In the genomic region with DNA sequence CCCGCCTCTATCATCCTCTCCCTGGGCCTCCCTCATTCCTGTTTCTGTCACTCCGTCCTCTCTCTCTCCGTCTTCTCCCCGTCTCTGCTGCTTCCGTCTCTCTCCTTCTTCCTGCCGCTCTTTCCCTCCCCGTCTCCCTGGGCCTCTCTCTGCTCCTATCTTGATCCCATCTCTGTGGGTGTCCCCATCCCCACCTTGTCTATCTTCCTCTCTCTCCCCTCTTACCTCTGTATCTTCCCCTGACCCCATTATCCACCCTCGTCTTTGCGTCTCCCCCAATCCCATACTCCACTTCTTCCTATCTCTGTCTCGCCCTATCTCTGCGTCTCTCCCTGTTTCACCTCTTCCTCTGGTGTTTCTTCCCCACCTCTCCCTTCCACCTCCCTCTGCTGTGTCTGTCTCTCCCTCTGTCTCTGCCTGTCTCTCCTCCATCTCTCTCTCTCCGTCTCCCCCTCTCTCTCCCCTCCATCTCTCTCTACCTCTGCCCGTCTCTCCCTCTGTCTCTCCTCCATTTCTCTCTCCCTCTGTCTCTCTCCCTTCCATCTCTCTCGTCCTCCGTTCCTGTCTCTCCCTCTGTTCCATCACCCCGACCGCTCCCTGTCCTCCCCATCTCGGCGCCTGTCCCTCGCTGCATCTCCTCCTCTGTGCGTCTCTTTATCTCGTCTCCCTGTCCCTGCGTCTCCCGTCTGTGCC, we compare ENCODE assay signal across 9 cellular contexts. TPM values are rescaled to one million over a fixed set of nuclear protein-coding genes. Genes with fewer than 3 reads are reported as not detected.
A peak's percentile ranks its signal among the peaks of the same experiment; 100 is the strongest.
DNase-seq lines count a peak whose midpoint lies in the region; ATAC-seq, FAIRE-seq and TF ChIP-seq lines count a peak whose summit lies in the region.
"Had no signal": no experiment of that assay in that cellular context is flagged by ENCODE, and none has a peak within 500 bp of the region (broad histone marks: within the 10 kb centered on the region; RNA-seq: fewer than 3 reads in every experiment).

No MANE protein-coding gene starts in this region.

- RAD21 ChIA-PET in GM12878 (lab: Charles Lee; ENCODE audit: unreplicated experiment) = no interaction called here

- DNase-seq in AG09309 (ENCODE audit: low read depth) (no peak), GM12878 (ENCODE audit: low read depth, low spot score) (no peak), posterior vena cava (ENCODE audit: low spot score) (no peak), NCI-H526 (lab: John Stamatoyannopoulos, UW) (no peak)

- H3K9me3 ChIP-seq in HEK293 (ENCODE audit: control insufficient read depth, insufficient read depth, low read depth, low read length) = no peaks in the 10 kb centered on the region
- no peaks in the 10 kb centered on the region for H3K9me3 ChIP-seq in GM12878 (replicated peaks; ENCODE audit: control insufficient read depth, insufficient read depth, low read length)
- H3K9me3 ChIP-seq in mucosa of stomach (ENCODE audit: control insufficient read depth, low read length) = no peaks in the 10 kb centered on the region

- H2AFZ ChIP-seq in GM12878 (ENCODE audit: control insufficient read depth, low read depth, low read length) = peak overlapping the region; percentile 33

- 32% methylated on average over 24 of the region's 24 CpGs for WGBS in GM12878 (ENCODE audit: insufficient coverage, insufficient replicate concordance, low lambda C conversion rate, missing lambda C conversion rate)

- TF ChIP-seq RAD21 in GM12878 (IDR thresholded peaks at IDR 0.05; ENCODE audit: insufficient read depth, low read depth, low read length) = no peak

- BruUV-seq in GM12878 (replicated peaks; lab: Mats Ljungman, UMichigan) = no TSS peak

- H3K27ac ChIP-seq in HEK293 (ENCODE audit: extremely low read depth, low read depth, low read length) (no peak overlapping the region), GM12878 (ENCODE audit: control insufficient read depth, insufficient read depth) (peak overlapping the region; percentile 11; the same call in 1 of the 2 replicates)

- in situ Hi-C loops in GM12878 (cut with MboI) = no loop called here

- POLR2A ChIA-PET in HEK293 (lab: Yijun Ruan, JAX) = no interaction called here
- POLR2A ChIA-PET in GM12878 (lab: Charles Lee) = no interaction called here

- SMC1A ChIA-PET in GM12878 (lab: Charles Lee; ENCODE audit: uncharacterized antibody, unreplicated experiment) = no interaction called here

- H3K4me1 ChIP-seq in HEK293 (ENCODE audit: control insufficient read depth, insufficient read depth, low read length) (peaks cover 12% of the 10 kb centered on the region), GM12878 (ENCODE audit: control insufficient read depth, insufficient read depth, low read length) (peaks cover 8% of the 10 kb centered on the region; the same call in 1 of the 2 replicates), mucosa of stomach (ENCODE audit: control insufficient read depth, insufficient read depth, low read length) (peaks cover 24% of the 10 kb centered on the region)

- TF ChIP-seq CTCF in AG09309 (IDR thresholded peaks at IDR 0.05; ENCODE audit: control insufficient read depth, insufficient read depth, low read depth, low read length, missing control alignments) = no peak
- TF ChIP-seq CTCF in HEK293 (tag by site-specific recombination; IDR thresholded peaks at IDR 0.05) = no peak
- no peak for TF ChIP-seq CTCF in GM12878 (IDR thresholded peaks at IDR 0.05 in 2 of 3, conservative IDR thresholded peaks at IDR 0.05 in 1 of 3; ENCODE audit: control insufficient read depth in 2 of 3, extremely low read depth in 1 of 3, insufficient read depth in 1 of 3, low read depth in 3 of 3, low read length in 3 of 3)

- CTCF ChIA-PET in HEK293 (lab: Yijun Ruan, JAX) = no interaction called here
- CTCF ChIA-PET in GM12878 (lab: Yijun Ruan, JAX) = no interaction called here

- no peak for FAIRE-seq in GM12878 (lab: Jason Lieb, UNC)
- FAIRE-seq: colon had no signal

- no peak for TF ChIP-seq EP300 in GM12878 (IDR thresholded peaks at IDR 0.05; ENCODE audit: borderline replicate concordance in 1 of 2, control insufficient read depth in 1 of 2, low read depth in 2 of 2, low read length in 2 of 2)

- H3K27me3 ChIP-seq in GM12878 (replicated peaks in 1 of 2; ENCODE audit: control insufficient read depth in 2 of 2, insufficient read depth in 2 of 2, low read length in 1 of 2) (peaks cover 13 to 14% of the 10 kb centered on the region in 2 experiments), mucosa of stomach (ENCODE audit: control insufficient read depth, insufficient read depth, low read length) (peaks cover 54% of the 10 kb centered on the region)

- H3K36me3 ChIP-seq in HEK293 (ENCODE audit: control insufficient read depth in 2 of 2, insufficient read depth in 1 of 2, low read length in 2 of 2) = no peaks in the 10 kb centered on the region
- H3K36me3 ChIP-seq in GM12878 (ENCODE audit: control insufficient read depth in 2 of 2, insufficient read depth in 2 of 2, low read length in 1 of 2) = no peaks in the 10 kb centered on the region
- no peaks in the 10 kb centered on the region for H3K36me3 ChIP-seq in mucosa of stomach (ENCODE audit: control insufficient read depth, insufficient read depth, low read length)

- no peaks in the 10 kb centered on the region for H4K20me1 ChIP-seq in GM12878 (ENCODE audit: control insufficient read depth, insufficient read depth)

- H3K9ac ChIP-seq in GM12878 (ENCODE audit: control insufficient read depth, insufficient read depth, low read length) (peak overlapping the region; percentile 64), mucosa of stomach (ENCODE audit: low read length) (peak overlapping the region; percentile 74)

- intact Hi-C loops in GM12878 (cut with micrococcal nuclease; ENCODE audit: unreplicated experiment) (no loop called here), posterior vena cava (cut with DNase I) (no loop called here)

- H3K4me2 ChIP-seq in GM12878 (ENCODE audit: control insufficient read depth, insufficient read depth) = peak overlapping the region; percentile 95

- peak overlapping the region; percentile 50 for H3K4me3 ChIP-seq in AG09309 (ENCODE audit: control insufficient read depth, low read depth, low read length)
- no peak overlapping the region for H3K4me3 ChIP-seq in HEK293 (ENCODE audit: low read depth, low read length)
- peak overlapping the region; percentile 74 for H3K4me3 ChIP-seq in GM12878
- H3K4me3 ChIP-seq in mucosa of stomach (ENCODE audit: low read length) = peak overlapping the region; percentile 23

- H3K79me2 ChIP-seq in GM12878 (ENCODE audit: control insufficient read depth, insufficient read depth, low read length) = no peaks in the 10 kb centered on the region

- ATAC-seq in GM12878 (no peak), GM21447 (IDR thresholded peaks at IDR 0.05; ENCODE audit: unreplicated experiment) (no peak), HG02588 (IDR thresholded peaks at IDR 0.05; ENCODE audit: unreplicated experiment) (no peak)

- no peak for TF ChIP-seq POLR2A in GM12878 (IDR thresholded peaks at IDR 0.05; ENCODE audit: low read depth, low read length)

RNA-seq across cellular contexts. Expression of gene GRIN2D, which starts 4.3 kb away (rescaled TPM):
- 0.58 and 0.83 TPM in 2 replicates for total RNA-seq in GM12878 (2013; cell fraction: nucleolus; rRNA removed)
- total RNA-seq in GM12878 (2014; rRNA removed) (0.05 and 0.06 TPM in 2 replicates), GM12878 (2014; rRNA removed; fragmentation: Illumina TruSeq; extraction: Trizol) (0.05 TPM in 1 of 2 replicates, not detected in the other), GM12878 (2021) (0.32 and 0.38 TPM in 2 replicates), posterior vena cava (1 to 10 TPM in 1 of 2 donors, under 1 TPM in 1; 0.71 to 2.3 TPM)
- polyA plus RNA-seq in GM12878 (2011; ENCODE audit: low read depth) = 0.09 TPM
- polyA plus RNA-seq in GM12878 (2011; rRNA removed) (0.03 TPM in 2 replicates), GM12878 (2014; fragmentation: Illumina TruSeq; extraction: Trizol) (0.07 TPM in 1 of 2 replicates, not detected in the other), GM12878 (2014; fragmentation: Nextera tagmentation; extraction: Ambion mirVana) (not detected), GM12878 (2014; rRNA removed) (0.03 and 0.04 TPM in 2 replicates), GM12878 (2016; fragmentation: Nextera tagmentation; extraction: Ambion mirVana) (under 1 TPM; 0.03 TPM)
- 0.02 and 0.04 TPM in 2 replicates for polyA plus RNA-seq in GM12878 (2011; cell fraction: cytosol; rRNA removed)
- 0.13 and 0.22 TPM in 2 replicates for polyA plus RNA-seq in GM12878 (2011; cell fraction: nucleus; rRNA removed)
- 0.29 and 0.32 TPM in 2 replicates for polyA plus RNA-seq in GM12878 (2012)
- 0.05 TPM in 1 of 2 replicates, not detected in the other for polyA minus RNA-seq in GM12878 (2011; rRNA and poly(A)+ RNA removed)
- not detected in 2 replicates for polyA minus RNA-seq in GM12878 (2011; cell fraction: cytosol; rRNA and poly(A)+ RNA removed)
- 0.10 and 0.12 TPM in 2 replicates for polyA minus RNA-seq in GM12878 (2011; cell fraction: nucleus; rRNA and poly(A)+ RNA removed)

RNA-seq across cellular contexts. Expression of gene KDELR1, which starts 6.4 kb away (rescaled TPM):
- 22.9 and 23.8 TPM in 2 replicates for total RNA-seq in GM12878 (2013; cell fraction: nucleolus; rRNA removed)
- 34.8 and 35.9 TPM in 2 replicates for total RNA-seq in GM12878 (2014; rRNA removed)
- 25.2 and 26.8 TPM in 2 replicates for total RNA-seq in GM12878 (2014; rRNA removed; fragmentation: Illumina TruSeq; extraction: Trizol)
- total RNA-seq in GM12878 (2021) = 70.7 and 71.0 TPM in 2 replicates
- 38.9 TPM for polyA plus RNA-seq in GM12878 (2011; ENCODE audit: low read depth)
- 24.5 and 52.5 TPM in 2 replicates for polyA plus RNA-seq in GM12878 (2011; rRNA removed)
- polyA plus RNA-seq in GM12878 (2011; cell fraction: cytosol; rRNA removed) = 40.6 and 54.5 TPM in 2 replicates
- polyA plus RNA-seq in GM12878 (2011; cell fraction: nucleus; rRNA removed) = 39.0 and 39.8 TPM in 2 replicates
- polyA plus RNA-seq in GM12878 (2012) = 74.1 and 86.4 TPM in 2 replicates
- 52.3 and 67.3 TPM in 2 replicates for polyA plus RNA-seq in GM12878 (2014; fragmentation: Illumina TruSeq; extraction: Trizol)
- 10 to 100 TPM in 1 of 2 experiments, 1 to 10 TPM in 1; 2.3 to 13.2 TPM for polyA plus RNA-seq in GM12878 (2014; fragmentation: Nextera tagmentation; extraction: Ambion mirVana)
- polyA plus RNA-seq in GM12878 (2014; rRNA removed) = 38.0 and 44.6 TPM in 2 replicates
- polyA plus RNA-seq in GM12878 (2016; fragmentation: Nextera tagmentation; extraction: Ambion mirVana) = 10 to 100 TPM; 54.3 to 59.1 TPM
- polyA minus RNA-seq in GM12878 (2011; rRNA and poly(A)+ RNA removed) = 31.0 and 33.4 TPM in 2 replicates
- polyA minus RNA-seq in GM12878 (2011; cell fraction: cytosol; rRNA and poly(A)+ RNA removed) = 24.6 and 34.2 TPM in 2 replicates
- 6.9 and 14.1 TPM in 2 replicates for polyA minus RNA-seq in GM12878 (2011; cell fraction: nucleus; rRNA and poly(A)+ RNA removed)
- total RNA-seq in posterior vena cava = 100 to 1,000 TPM in 1 of 2 donors, 10 to 100 TPM in 1; 94.6 to 111 TPM

RNA-seq across cellular contexts. Expression of gene SYNGR4, which starts 33.6 kb away (rescaled TPM):
- total RNA-seq in GM12878 (2013; cell fraction: nucleolus; rRNA removed) = not detected in 2 replicates
- total RNA-seq in GM12878 (2014; rRNA removed) (not detected in 2 replicates), GM12878 (2014; rRNA removed; fragmentation: Illumina TruSeq; extraction: Trizol) (0.18 TPM in 1 of 2 replicates, not detected in the other), GM12878 (2021) (0.21 and 0.35 TPM in 2 replicates), posterior vena cava (not detected)
- polyA plus RNA-seq in GM12878 (2011; ENCODE audit: low read depth) = 0.33 TPM
- polyA plus RNA-seq in GM12878 (2011; rRNA removed) (0.14 TPM in 1 of 2 replicates, not detected in the other), GM12878 (2014; fragmentation: Illumina TruSeq; extraction: Trizol) (not detected in 2 replicates), GM12878 (2014; fragmentation: Nextera tagmentation; extraction: Ambion mirVana) (not detected), GM12878 (2014; rRNA removed) (0.08 and 0.29 TPM in 2 replicates), GM12878 (2016; fragmentation: Nextera tagmentation; extraction: Ambion mirVana) (under 1 TPM in 1 of 2 experiments, not detected in 1; 0.72 TPM)
- 0.13 and 0.17 TPM in 2 replicates for polyA plus RNA-seq in GM12878 (2011; cell fraction: cytosol; rRNA removed)
- polyA plus RNA-seq in GM12878 (2011; cell fraction: nucleus; rRNA removed) = 0.13 and 0.19 TPM in 2 replicates
- polyA plus RNA-seq in GM12878 (2012) = 0.45 and 0.49 TPM in 2 replicates
- polyA minus RNA-seq in GM12878 (2011; rRNA and poly(A)+ RNA removed) = not detected in 2 replicates
- not detected in 2 replicates for polyA minus RNA-seq in GM12878 (2011; cell fraction: cytosol; rRNA and poly(A)+ RNA removed)
- not detected in 2 replicates for polyA minus RNA-seq in GM12878 (2011; cell fraction: nucleus; rRNA and poly(A)+ RNA removed)

RNA-seq across cellular contexts. Expression of gene TMEM143, which starts 34.0 kb away (rescaled TPM):
- total RNA-seq in GM12878 (2013; cell fraction: nucleolus; rRNA removed) = 16.0 and 17.3 TPM in 2 replicates
- total RNA-seq in GM12878 (2014; rRNA removed) (9.2 and 9.3 TPM in 2 replicates), GM12878 (2014; rRNA removed; fragmentation: Illumina TruSeq; extraction: Trizol) (3.1 and 4.7 TPM in 2 replicates), GM12878 (2021) (15.6 and 17.2 TPM in 2 replicates), posterior vena cava (1 to 10 TPM; 5.0 to 6.3 TPM)
- polyA plus RNA-seq in GM12878 (2011; ENCODE audit: low read depth) = 3.4 TPM
- polyA plus RNA-seq in GM12878 (2011; rRNA removed) (6.4 and 11.0 TPM in 2 replicates), GM12878 (2014; fragmentation: Illumina TruSeq; extraction: Trizol) (3.3 and 7.0 TPM in 2 replicates), GM12878 (2014; fragmentation: Nextera tagmentation; extraction: Ambion mirVana) (1 to 10 TPM; 1.5 to 2.4 TPM), GM12878 (2014; rRNA removed) (14.0 and 16.1 TPM in 2 replicates), GM12878 (2016; fragmentation: Nextera tagmentation; extraction: Ambion mirVana) (10 to 100 TPM; 19.3 to 19.5 TPM)
- 11.9 and 12.5 TPM in 2 replicates for polyA plus RNA-seq in GM12878 (2011; cell fraction: cytosol; rRNA removed)
- 60.4 and 66.4 TPM in 2 replicates for polyA plus RNA-seq in GM12878 (2011; cell fraction: nucleus; rRNA removed)
- polyA plus RNA-seq in GM12878 (2012) = 12.4 and 15.9 TPM in 2 replicates
- 6.2 and 13.1 TPM in 2 replicates for polyA minus RNA-seq in GM12878 (2011; rRNA and poly(A)+ RNA removed)
- 5.6 and 6.4 TPM in 2 replicates for polyA minus RNA-seq in GM12878 (2011; cell fraction: cytosol; rRNA and poly(A)+ RNA removed)
- polyA minus RNA-seq in GM12878 (2011; cell fraction: nucleus; rRNA and poly(A)+ RNA removed) = 13.8 and 18.5 TPM in 2 replicates

RNA-seq across cellular contexts. Expression of gene GRWD1, which starts 48.0 kb away (rescaled TPM):
- 22.0 and 26.3 TPM in 2 replicates for total RNA-seq in GM12878 (2013; cell fraction: nucleolus; rRNA removed)
- total RNA-seq in GM12878 (2014; rRNA removed) (26.5 and 30.6 TPM in 2 replicates), GM12878 (2014; rRNA removed; fragmentation: Illumina TruSeq; extraction: Trizol) (22.4 and 30.9 TPM in 2 replicates), GM12878 (2021) (75.8 and 79.0 TPM in 2 replicates), posterior vena cava (10 to 100 TPM; 21.1 to 24.2 TPM)
- 6.1 TPM for polyA plus RNA-seq in GM12878 (2011; ENCODE audit: low read depth)
- polyA plus RNA-seq in GM12878 (2011; rRNA removed) (17.4 and 26.4 TPM in 2 replicates), GM12878 (2014; fragmentation: Illumina TruSeq; extraction: Trizol) (9.2 and 14.0 TPM in 2 replicates), GM12878 (2014; fragmentation: Nextera tagmentation; extraction: Ambion mirVana) (1 to 10 TPM; 1.4 to 3.0 TPM), GM12878 (2014; rRNA removed) (44.6 and 46.5 TPM in 2 replicates), GM12878 (2016; fragmentation: Nextera tagmentation; extraction: Ambion mirVana) (100 to 1,000 TPM; 103 TPM)
- polyA plus RNA-seq in GM12878 (2011; cell fraction: cytosol; rRNA removed) = 33.3 and 42.0 TPM in 2 replicates
- polyA plus RNA-seq in GM12878 (2011; cell fraction: nucleus; rRNA removed) = 24.8 and 43.8 TPM in 2 replicates
- polyA plus RNA-seq in GM12878 (2012) = 20.2 and 22.0 TPM in 2 replicates
- 12.8 and 20.6 TPM in 2 replicates for polyA minus RNA-seq in GM12878 (2011; rRNA and poly(A)+ RNA removed)
- 14.4 and 21.1 TPM in 2 replicates for polyA minus RNA-seq in GM12878 (2011; cell fraction: cytosol; rRNA and poly(A)+ RNA removed)
- polyA minus RNA-seq in GM12878 (2011; cell fraction: nucleus; rRNA and poly(A)+ RNA removed) = 9.4 and 20.5 TPM in 2 replicates
